In genomic region chr1:112325504-112325903, GRCh38 we compare ENCODE assay signal across 17 cellular contexts.
DNase-seq lines count a peak whose midpoint lies in the region; ATAC-seq and TF ChIP-seq lines count a peak whose summit lies in the region.
"Had no signal": no experiment of that assay in that cellular context is flagged by ENCODE, and none has a peak within 500 bp of the region (broad histone marks: within the 10 kb centered on the region; RNA-seq: fewer than 3 reads in every experiment).

No MANE protein-coding gene starts in this region.

- no peaks in the 10 kb centered on the region for H3K4me1 Mint-ChIP-seq in Caco-2 (ENCODE audit: low read depth, unreplicated experiment)

- H3K4me1 ChIP-seq in heart left ventricle (peaks cover 0 to 16% (median 0%) of the 10 kb centered on the region in 12 donors), right atrium auricular region (no peaks in the 10 kb centered on the region), upper lobe of right lung (peaks cover 2% of the 10 kb centered on the region), Caco-2 (no peaks in the 10 kb centered on the region)
- H3K4me1 ChIP-seq: pancreas had no signal

- TF ChIP-seq CTCF in heart left ventricle (IDR thresholded peaks at IDR 0.05) (no peak), right atrium auricular region (IDR thresholded peaks at IDR 0.05) (no peak), upper lobe of right lung (IDR thresholded peaks at IDR 0.05) (no peak), Caco-2 (IDR thresholded peaks at IDR 0.05; ENCODE audit: insufficient read depth in 1 of 2, low read depth in 1 of 2, low read length in 1 of 2, severe bottlenecking in 1 of 2, unreplicated experiment in 1 of 2) (no peak)

- WGBS in heart left ventricle, 4 donors, result 3 to 17% (median 14%) methylated on average over 8 to 15 of the region's 15 CpGs

- no peaks in the 10 kb centered on the region for H3K27me3 ChIP-seq in heart left ventricle
- no peaks in the 10 kb centered on the region for H3K27me3 ChIP-seq in right atrium auricular region
- H3K27me3 ChIP-seq in upper lobe of right lung, result no peaks in the 10 kb centered on the region
- H3K27me3 ChIP-seq in Caco-2 (replicated peaks; ENCODE audit: control insufficient read depth, insufficient read depth, low read length), result no peaks in the 10 kb centered on the region
- H3K27me3 ChIP-seq: pancreas had no signal

- no peak overlapping the region for H3K27ac Mint-ChIP-seq in Caco-2 (ENCODE audit: unreplicated experiment)
- H3K27ac Mint-ChIP-seq: activated CD4-positive, alpha-beta memory T cell treated with anti-CD3 and anti-CD28 coated beads for 36 hours; activated T-helper 2 cell treated with anti-CD3 and anti-CD28 coated beads, Interferon-gamma antibody, Interleukin-2, Interleukin-4, amounts not matched to agents 10 μg/mL and 5 μg/mL and 100 μg/mL, durations not matched to agents 14 hours and 24 hours and 36 hours had no signal

- BruUV-seq in Caco-2 (replicated peaks; lab: Mats Ljungman, UMichigan), result no TSS peak

- H3K27ac ChIP-seq in heart left ventricle (no peak overlapping the region), right atrium auricular region (no peak overlapping the region), upper lobe of right lung (no peak overlapping the region)
- H3K27ac ChIP-seq: esophagus muscularis mucosa, pancreas had no signal

- intact Hi-C loops in heart left ventricle (cut with DNase I), result loop anchor here in 1 of 10 donors (5.0 kb wide), 1 partner anchor 333 kb away; no protein-coding TSS in a partner anchor
- intact Hi-C loops in upper lobe of right lung (cut with DNase I), result no loop called here
- intact Hi-C loops in Caco-2 (cut with micrococcal nuclease; ENCODE audit: unreplicated experiment), result no loop called here

- H3K4me3 ChIP-seq in heart left ventricle, result no peak overlapping the region
- H3K4me3 ChIP-seq in right atrium auricular region, result no peak overlapping the region
- no peak overlapping the region for H3K4me3 ChIP-seq in upper lobe of right lung
- H3K4me3 ChIP-seq in Caco-2 (ENCODE audit: low read depth, low read length), result no peak overlapping the region
- H3K4me3 ChIP-seq: esophagus muscularis mucosa, pancreas had no signal

- H3K9me3 ChIP-seq in heart left ventricle (no peaks in the 10 kb centered on the region), right atrium auricular region (no peaks in the 10 kb centered on the region), upper lobe of right lung (no peaks in the 10 kb centered on the region), Caco-2 (no peaks in the 10 kb centered on the region)
- H3K9me3 ChIP-seq: esophagus muscularis mucosa, pancreas had no signal

- no peak for TF ChIP-seq POLR2A in heart left ventricle (IDR thresholded peaks at IDR 0.05)

- H3K9me3 Mint-ChIP-seq in Caco-2 (ENCODE audit: unreplicated experiment), result no peaks in the 10 kb centered on the region
- H3K9me3 Mint-ChIP-seq: activated CD4-positive, alpha-beta memory T cell treated with anti-CD3 and anti-CD28 coated beads for 36 hours; activated T-helper 2 cell treated with anti-CD3 and anti-CD28 coated beads, Interferon-gamma antibody, Interleukin-2, Interleukin-4, amounts not matched to agents 10 μg/mL and 5 μg/mL and 100 μg/mL, durations not matched to agents 14 hours and 24 hours and 36 hours had no signal

- H3K36me3 Mint-ChIP-seq in Caco-2 (ENCODE audit: insufficient read depth, unreplicated experiment), result no peaks in the 10 kb centered on the region
- H3K36me3 Mint-ChIP-seq: activated CD4-positive, alpha-beta memory T cell treated with anti-CD3 and anti-CD28 coated beads for 36 hours had no signal

- DNase-seq in heart left ventricle (peak in 3 of 5 donors; percentile 24 to 45 (median 34)), right atrium auricular region (ENCODE audit: low spot score) (no peak), anterior cingulate cortex (lab: John Stamatoyannopoulos, UW) (peak in 42 of 58 donors; percentile 1 to 75 (median 26)), islet precursor cell (peak; percentile 55), upper lobe of right lung (no peak), HuH-7 (ENCODE audit: low spot score) (no peak), Caco-2 (no peak)
- DNase-seq: activated CD4-positive, alpha-beta memory T cell treated with anti-CD3 and anti-CD28 coated beads for 36 hours; amniotic stem cell; dermis blood vessel endothelial cell; NCI-H1105; pancreas; stimulated activated CD4-positive, alpha-beta T cell treated with anti-CD3 and anti-CD28 coated beads, Interleukin-15, amount 100 ng/mL, for 24 hours; T1000 had no signal

- CTCF ChIA-PET in Caco-2 (lab: Charles Lee), result interaction anchor here (1.9 kb wide), 1 partner anchor 11 kb away, joined by 4 read pairs; no protein-coding TSS in a partner anchor

- H3K27me3 Mint-ChIP-seq in Caco-2 (ENCODE audit: insufficient read depth, unreplicated experiment), result peaks cover 15% of the 10 kb centered on the region

- POLR2A ChIA-PET in Caco-2 (lab: Charles Lee), result no interaction called here

- no peak overlapping the region for H3K4me3 Mint-ChIP-seq in Caco-2 (ENCODE audit: unreplicated experiment)
- H3K4me3 Mint-ChIP-seq: activated CD4-positive, alpha-beta memory T cell treated with anti-CD3 and anti-CD28 coated beads for 36 hours had no signal

- H3K36me3 ChIP-seq in heart left ventricle (no peaks in the 10 kb centered on the region), right atrium auricular region (no peaks in the 10 kb centered on the region), upper lobe of right lung (no peaks in the 10 kb centered on the region), Caco-2 (ENCODE audit: control insufficient read depth, insufficient read depth, low read length) (no peaks in the 10 kb centered on the region)
- H3K36me3 ChIP-seq: esophagus muscularis mucosa, pancreas had no signal

- ATAC-seq in heart left ventricle, result peak in 3 of 4 donors; percentile 59 to 75 (median 71)
- peak; percentile 9 for ATAC-seq in upper lobe of right lung
- ATAC-seq in GM21515 (IDR thresholded peaks at IDR 0.05; ENCODE audit: unreplicated experiment), result no peak
- ATAC-seq: pancreas had no signal

Comparison
In these comparisons a context has a peak if more than half of its experiments do, and no peak if none do; other contexts are left out.
1. DNase-seq: peak in heart left ventricle (3 of 5), anterior cingulate cortex (42 of 58) and islet precursor cell (single experiment); none in right atrium auricular region (single experiment), upper lobe of right lung (single experiment), HuH-7 (single experiment) and Caco-2 (0 of 2).